In genomic region chr13:94967183-94968039, GRCh38 we compare ENCODE assay signal across 1 cellular context.
TF ChIP-seq lines count a peak whose summit lies in the region.

No MANE protein-coding gene starts in this region.

TF ChIP-seq in HEK293, 187 proteins besides CTCF, POLR2A, EP300 and RAD21 (continued from another document):
- TF ChIP-seq AEBP2 (tag by site-specific recombination; IDR thresholded peaks at IDR 0.05; ENCODE audit: borderline replicate concordance) = no peak
- TF ChIP-seq ZNF223 (tag by site-specific recombination; IDR thresholded peaks at IDR 0.05) = peak; percentile 88
- no peak for TF ChIP-seq GLI2 (tag by site-specific recombination; IDR thresholded peaks at IDR 0.05; ENCODE audit: borderline replicate concordance, low read depth)
- peak; percentile 74; the same call in 1 of the 2 replicates for TF ChIP-seq MZF1 (tag by site-specific recombination; IDR thresholded peaks at IDR 0.05; ENCODE audit: borderline replicate concordance)
